In the genomic region with DNA sequence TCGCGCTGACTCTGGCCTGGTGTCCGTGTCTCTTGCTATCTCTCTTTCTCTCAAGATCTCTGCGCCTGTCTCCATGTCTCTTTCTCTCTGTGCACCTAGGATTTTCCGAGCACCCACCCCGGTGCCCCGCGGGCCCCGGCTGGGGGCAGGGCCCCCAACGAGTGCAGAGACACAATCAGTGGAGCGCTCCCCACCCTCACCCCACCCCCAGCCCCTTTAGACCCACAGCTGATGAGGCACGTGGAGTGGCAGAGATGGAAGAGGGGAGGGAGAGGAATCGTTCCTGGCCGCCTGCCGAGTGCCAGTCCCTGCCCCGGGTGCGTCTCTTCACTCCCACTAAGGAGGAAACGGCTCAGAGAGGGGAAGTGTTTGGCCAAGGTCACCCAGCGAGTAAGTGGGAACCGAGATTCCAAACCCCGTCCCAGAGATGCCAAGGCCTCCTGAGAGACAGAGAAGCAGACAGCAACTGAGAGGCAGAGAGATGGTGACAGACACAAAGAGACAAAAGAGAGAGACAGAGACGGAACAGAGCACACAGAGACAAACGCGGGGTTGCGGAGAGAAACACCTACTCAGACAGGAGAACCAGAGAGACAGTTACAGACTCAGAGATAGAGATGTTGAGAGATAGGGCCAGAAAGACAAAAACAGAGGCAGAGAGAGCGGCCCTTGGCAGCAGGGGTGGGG, we compare ENCODE assay signal across 8 cellular contexts. TPM values are rescaled to one million over a fixed set of nuclear protein-coding genes. Genes with fewer than 3 reads are reported as not detected.
DNase-seq lines count a peak whose midpoint lies in the region; ATAC-seq and TF ChIP-seq lines count a peak whose summit lies in the region.

No MANE protein-coding gene starts in this region.

- H3K4me1 Mint-ChIP-seq in Caco-2 (ENCODE audit: low read depth, unreplicated experiment): peaks cover 23% of the 10 kb centered on the region
- peaks cover 53% of the 10 kb centered on the region for H3K4me1 Mint-ChIP-seq in activated T-cell treated with anti-CD3 and anti-CD28 coated beads, Interleukin-2, amount 50 U/mL, for 4 hours (ENCODE audit: low read depth)

- TF ChIP-seq EP300 in neural cell (conservative IDR thresholded peaks at IDR 0.05; ENCODE audit: poor library complexity, severe bottlenecking): no peak

- no peaks in the 10 kb centered on the region for H3K79me2 ChIP-seq in neural cell (replicated peaks; ENCODE audit: insufficient read depth, low read length)

- H4K20me1 ChIP-seq in neural cell (ENCODE audit: insufficient read depth): no peaks in the 10 kb centered on the region

- CTCF ChIA-PET in Caco-2 (lab: Charles Lee): no interaction called here

- no peak for TF ChIP-seq RAD21 in neural cell (conservative IDR thresholded peaks at IDR 0.05)

- no peak for TF ChIP-seq CTCF in Caco-2 (IDR thresholded peaks at IDR 0.05; ENCODE audit: insufficient read depth in 1 of 2, low read depth in 1 of 2, low read length in 1 of 2, severe bottlenecking in 1 of 2, unreplicated experiment in 1 of 2)
- TF ChIP-seq CTCF in foreskin fibroblast (IDR thresholded peaks at IDR 0.05; ENCODE audit: low read depth, low read length): no peak
- no peak for TF ChIP-seq CTCF in neural cell (IDR thresholded peaks at IDR 0.05; ENCODE audit: poor library complexity, severe bottlenecking)

- ATAC-seq in activated T-cell treated with anti-CD3 and anti-CD28 coated beads, Interleukin-2, amount 50 U/mL, for 4 hours: peak; percentile 36 to 38
- ATAC-seq in GM19351 (IDR thresholded peaks at IDR 0.05; ENCODE audit: unreplicated experiment): no peak

- no peaks in the 10 kb centered on the region for H3F3A ChIP-seq in neural cell (ENCODE audit: insufficient read depth, low read length, poor library complexity, severe bottlenecking)

- H3K9me2 ChIP-seq in neural cell (ENCODE audit: insufficient read depth, low read length): no peaks in the 10 kb centered on the region

- peak; percentile 53 to 70 for DNase-seq in Caco-2
- DNase-seq in H7: peak; percentile 77
- peak; percentile 16 to 41 for DNase-seq in NCI-H446 (lab: John Stamatoyannopoulos, UW)
- no peak for DNase-seq in activated T-cell treated with anti-CD3 and anti-CD28 coated beads, Interleukin-2, amount 50 U/mL, for 4 hours
- peak; percentile 61 to 81 for DNase-seq in foreskin fibroblast
- DNase-seq in GM19240 (ENCODE audit: insufficient read length, low spot score): no peak

- no peaks in the 10 kb centered on the region for H3K9me3 ChIP-seq in Caco-2
- H3K9me3 ChIP-seq in neural cell (ENCODE audit: low read length): no peaks in the 10 kb centered on the region

- H3K4me3 ChIP-seq in Caco-2 (ENCODE audit: low read depth, low read length): peak overlapping the region; percentile 61
- peak overlapping the region; percentile 74 for H3K4me3 ChIP-seq in H7 (ENCODE audit: insufficient read depth, low read depth, low read length)
- peak overlapping the region; percentile 37 to 56 for H3K4me3 ChIP-seq in foreskin fibroblast (ENCODE audit: low read depth in 1 of 2, low read length in 2 of 2)
- peak overlapping the region; percentile 7 for H3K4me3 ChIP-seq in neural cell (ENCODE audit: low read length)

- peak overlapping the region; percentile 87 for H3K4me3 Mint-ChIP-seq in Caco-2 (ENCODE audit: unreplicated experiment)
- H3K4me3 Mint-ChIP-seq in activated T-cell treated with anti-CD3 and anti-CD28 coated beads, Interleukin-2, amount 50 U/mL, for 4 hours: peak overlapping the region; percentile 87

- H3K27me3 ChIP-seq in Caco-2 (replicated peaks; ENCODE audit: control insufficient read depth, insufficient read depth, low read length) (no peaks in the 10 kb centered on the region), H7 (ENCODE audit: control insufficient read depth, insufficient read depth, low read length) (peaks cover 38% of the 10 kb centered on the region), neural cell (ENCODE audit: insufficient read depth, low read depth, low read length) (peaks cover 70% of the 10 kb centered on the region)

- no peak overlapping the region for H3K9ac ChIP-seq in neural cell (ENCODE audit: low read length)

- intact Hi-C loops in Caco-2 (cut with micrococcal nuclease; ENCODE audit: unreplicated experiment): loop anchor here (1.0 to 2.0 kb wide), 3 partner anchors 23 to 53 kb away; no protein-coding TSS in a partner anchor

- H3K27ac ChIP-seq in neural cell (ENCODE audit: low read length): no peak overlapping the region

- BruUV-seq in Caco-2 (replicated peaks; lab: Mats Ljungman, UMichigan): no TSS peak

- POLR2A ChIA-PET in Caco-2 (lab: Charles Lee): no interaction called here

- H3K36me3 ChIP-seq in Caco-2 (ENCODE audit: control insufficient read depth, insufficient read depth, low read length): no peaks in the 10 kb centered on the region; the same call in 1 of the 2 replicates
- no peaks in the 10 kb centered on the region for H3K36me3 ChIP-seq in H7 (replicated peaks; ENCODE audit: control insufficient read depth, insufficient read depth, low read length)
- H3K36me3 ChIP-seq in neural cell (ENCODE audit: insufficient read depth, low read length): no peaks in the 10 kb centered on the region

- no peaks in the 10 kb centered on the region for H3K27me3 Mint-ChIP-seq in Caco-2 (ENCODE audit: insufficient read depth, unreplicated experiment)
- no peaks in the 10 kb centered on the region for H3K27me3 Mint-ChIP-seq in activated T-cell treated with anti-CD3 and anti-CD28 coated beads, Interleukin-2, amount 50 U/mL, for 4 hours (ENCODE audit: low read depth)

- H3K9me3 Mint-ChIP-seq in Caco-2 (ENCODE audit: unreplicated experiment): no peaks in the 10 kb centered on the region
- no peaks in the 10 kb centered on the region for H3K9me3 Mint-ChIP-seq in activated T-cell treated with anti-CD3 and anti-CD28 coated beads, Interleukin-2, amount 50 U/mL, for 4 hours

- H3K27ac Mint-ChIP-seq in Caco-2 (ENCODE audit: unreplicated experiment): peak overlapping the region; percentile 63

- peaks cover 22% of the 10 kb centered on the region for H3K36me3 Mint-ChIP-seq in Caco-2 (ENCODE audit: insufficient read depth, unreplicated experiment)
- H3K36me3 Mint-ChIP-seq in activated T-cell treated with anti-CD3 and anti-CD28 coated beads, Interleukin-2, amount 50 U/mL, for 4 hours (ENCODE audit: insufficient read depth): peaks cover 5% of the 10 kb centered on the region

- no peak overlapping the region for H2AFZ ChIP-seq in neural cell (ENCODE audit: low read depth, low read length)

- peaks cover 45% of the 10 kb centered on the region for H3K4me1 ChIP-seq in Caco-2

- no peak overlapping the region for H3K4me2 ChIP-seq in neural cell (ENCODE audit: low read length)

TF ChIP-seq in neural cell, 6 proteins besides CTCF, POLR2A, EP300 and RAD21:
- TF ChIP-seq POLR2AphosphoS5 (IDR thresholded peaks at IDR 0.05) (no peak), SMC3 (conservative IDR thresholded peaks at IDR 0.05; ENCODE audit: poor library complexity) (no peak), TAF1 (IDR thresholded peaks at IDR 0.05; ENCODE audit: low read depth) (no peak), MXI1 (conservative IDR thresholded peaks at IDR 0.05; ENCODE audit: poor library complexity, severe bottlenecking) (no peak), EZH2 (IDR thresholded peaks at IDR 0.05; ENCODE audit: borderline replicate concordance, insufficient read depth, low read length, poor library complexity, severe bottlenecking) (no peak)
- TF ChIP-seq, protein P1, sequence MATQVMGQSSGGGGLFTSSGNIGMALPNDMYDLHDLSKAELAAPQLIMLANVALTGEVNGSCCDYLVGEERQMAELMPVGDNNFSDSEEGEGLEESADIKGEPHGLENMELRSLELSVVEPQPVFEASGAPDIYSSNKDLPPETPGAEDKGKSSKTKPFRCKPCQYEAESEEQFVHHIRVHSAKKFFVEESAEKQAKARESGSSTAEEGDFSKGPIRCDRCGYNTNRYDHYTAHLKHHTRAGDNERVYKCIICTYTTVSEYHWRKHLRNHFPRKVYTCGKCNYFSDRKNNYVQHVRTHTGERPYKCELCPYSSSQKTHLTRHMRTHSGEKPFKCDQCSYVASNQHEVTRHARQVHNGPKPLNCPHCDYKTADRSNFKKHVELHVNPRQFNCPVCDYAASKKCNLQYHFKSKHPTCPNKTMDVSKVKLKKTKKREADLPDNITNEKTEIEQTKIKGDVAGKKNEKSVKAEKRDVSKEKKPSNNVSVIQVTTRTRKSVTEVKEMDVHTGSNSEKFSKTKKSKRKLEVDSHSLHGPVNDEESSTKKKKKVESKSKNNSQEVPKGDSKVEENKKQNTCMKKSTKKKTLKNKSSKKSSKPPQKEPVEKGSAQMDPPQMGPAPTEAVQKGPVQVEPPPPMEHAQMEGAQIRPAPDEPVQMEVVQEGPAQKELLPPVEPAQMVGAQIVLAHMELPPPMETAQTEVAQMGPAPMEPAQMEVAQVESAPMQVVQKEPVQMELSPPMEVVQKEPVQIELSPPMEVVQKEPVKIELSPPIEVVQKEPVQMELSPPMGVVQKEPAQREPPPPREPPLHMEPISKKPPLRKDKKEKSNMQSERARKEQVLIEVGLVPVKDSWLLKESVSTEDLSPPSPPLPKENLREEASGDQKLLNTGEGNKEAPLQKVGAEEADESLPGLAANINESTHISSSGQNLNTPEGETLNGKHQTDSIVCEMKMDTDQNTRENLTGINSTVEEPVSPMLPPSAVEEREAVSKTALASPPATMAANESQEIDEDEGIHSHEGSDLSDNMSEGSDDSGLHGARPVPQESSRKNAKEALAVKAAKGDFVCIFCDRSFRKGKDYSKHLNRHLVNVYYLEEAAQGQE (IDR thresholded peaks at IDR 0.05; ENCODE audit: borderline replicate concordance): no peak

RNA-seq across cellular contexts. Expression of a gene that starts 0.6 kb away (rescaled TPM):
- 15.5 and 21.3 TPM in 2 replicates for total RNA-seq in Caco-2 (2022)
- total RNA-seq in H7 (2014; rRNA removed; shearing (Covaris generic)): 7.3 and 8.3 TPM in 2 replicates
- total RNA-seq in activated T-cell treated with anti-CD3 and anti-CD28 coated beads, Interleukin-2, amount 50 U/mL, for 4 hours: 10 to 100 TPM; 27.9 to 35.3 (median 34.6) TPM
- polyA plus RNA-seq in neural cell: 0.48 and 1.6 TPM in 2 replicates
- polyA minus RNA-seq in neural cell: not detected in 2 replicates

RNA-seq across cellular contexts. Expression of a gene that starts 29.8 kb away (rescaled TPM):
- 42.3 and 43.6 TPM in 2 replicates for total RNA-seq in Caco-2 (2022)
- total RNA-seq in H7 (2014; rRNA removed; shearing (Covaris generic)): 15.3 and 16.3 TPM in 2 replicates
- total RNA-seq in activated T-cell treated with anti-CD3 and anti-CD28 coated beads, Interleukin-2, amount 50 U/mL, for 4 hours: under 1 TPM in 1 of 3 donors, not detected in 2; 0.23 TPM
- not detected in 2 replicates for polyA plus RNA-seq in neural cell
- polyA minus RNA-seq in neural cell: not detected in 2 replicates

RNA-seq across cellular contexts. Expression of a gene that starts 48.9 kb away (rescaled TPM):
- not detected in 2 replicates for total RNA-seq in Caco-2 (2022)
- not detected in 2 replicates for total RNA-seq in H7 (2014; rRNA removed; shearing (Covaris generic))
- not detected for total RNA-seq in activated T-cell treated with anti-CD3 and anti-CD28 coated beads, Interleukin-2, amount 50 U/mL, for 4 hours
- polyA plus RNA-seq in neural cell: not detected in 2 replicates
- not detected in 2 replicates for polyA minus RNA-seq in neural cell

Comparison
In these comparisons a context has a peak if more than half of its experiments do, and no peak if none do; other contexts are left out.
1. DNase-seq: peak in Caco-2 (2 of 2), H7 (single experiment), NCI-H446 (2 of 2) and foreskin fibroblast (2 of 2); none in activated T-cell treated with anti-CD3 and anti-CD28 coated beads, Interleukin-2, amount 50 U/mL, for 4 hours (single experiment) and GM19240 (single experiment).
2. H3K4me3 ChIP-seq: peak in every context shown above with its lines; median percentile 74 in H7; 61 in Caco-2; 46 in foreskin fibroblast; 7 in neural cell.
3. RNA of a gene that starts 29.8 kb away (total RNA-seq): 42.3 to 43.6 TPM in Caco-2 and 15.3 to 16.3 TPM in H7; 0.23 TPM in activated T-cell treated with anti-CD3 and anti-CD28 coated beads, Interleukin-2, amount 50 U/mL, for 4 hours; every median in the first group is over 10 times any median in the second.